23 cellular contexts compared by ENCODE assay signal in the genomic region with DNA sequence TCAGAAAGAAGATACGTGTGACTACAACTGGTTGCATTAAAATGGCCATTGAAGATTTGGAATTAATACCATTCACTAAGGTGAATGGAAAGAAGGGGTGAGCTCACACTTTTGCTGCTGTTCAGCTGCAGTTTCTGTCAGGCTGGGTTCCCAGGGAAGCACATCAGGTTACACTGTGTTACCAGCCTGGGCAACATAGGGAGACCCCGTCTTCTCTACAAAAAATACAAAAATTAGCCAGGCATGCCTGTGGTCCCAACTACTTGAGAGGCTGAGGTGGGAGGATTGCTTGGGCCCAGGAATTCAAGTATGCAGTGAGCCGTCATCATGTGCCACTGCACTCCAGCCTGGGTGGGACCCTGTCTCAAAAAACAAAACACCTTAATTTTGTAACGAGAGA. TPM values are rescaled to one million over a fixed set of nuclear protein-coding genes. Genes with fewer than 3 reads are reported as not detected.
DNase-seq lines count a peak whose midpoint lies in the region; ATAC-seq, FAIRE-seq and TF ChIP-seq lines count a peak whose summit lies in the region.
"Had no signal": no experiment of that assay in that cellular context is flagged by ENCODE, and none has a peak within 500 bp of the region (broad histone marks: within the 10 kb centered on the region; RNA-seq: fewer than 3 reads in every experiment).

No MANE protein-coding gene starts in this region.

- BruUV-seq in GM12878 (replicated peaks; lab: Mats Ljungman, UMichigan) = no TSS peak

- TF ChIP-seq EP300 in GM12878 (IDR thresholded peaks at IDR 0.05; ENCODE audit: borderline replicate concordance in 1 of 2, control insufficient read depth in 1 of 2, low read depth in 2 of 2, low read length in 2 of 2) = no peak

- no peak for TF ChIP-seq CTCF in HEK293 (tag by site-specific recombination; IDR thresholded peaks at IDR 0.05)
- no peak for TF ChIP-seq CTCF in GM12878 (IDR thresholded peaks at IDR 0.05 in 2 of 3, conservative IDR thresholded peaks at IDR 0.05 in 1 of 3; ENCODE audit: control insufficient read depth in 2 of 3, extremely low read depth in 1 of 3, insufficient read depth in 1 of 3, low read depth in 3 of 3, low read length in 3 of 3)
- no peak for TF ChIP-seq CTCF in osteoblast (IDR thresholded peaks at IDR 0.05; ENCODE audit: extremely low read depth, low read depth, low read length)

- no peaks in the 10 kb centered on the region for H3K9me3 Mint-ChIP-seq in activated T-cell treated with anti-CD3 and anti-CD28 coated beads, Interleukin-2, amount 50 U/mL, for 72 hours
- no peaks in the 10 kb centered on the region for H3K9me3 Mint-ChIP-seq in activated T-cell treated with anti-CD3 and anti-CD28 coated beads, Interleukin-2, amount 50 U/mL, for 4 hours
- H3K9me3 Mint-ChIP-seq: CD8-positive, alpha-beta memory T cell; H9 had no signal

- no peaks in the 10 kb centered on the region for H3K4me1 ChIP-seq in HEK293 (ENCODE audit: control insufficient read depth, insufficient read depth, low read length)
- peaks cover 8% of the 10 kb centered on the region for H3K4me1 ChIP-seq in GM12878 (ENCODE audit: control insufficient read depth, insufficient read depth, low read length)
- peaks cover 15% of the 10 kb centered on the region for H3K4me1 ChIP-seq in osteoblast (ENCODE audit: insufficient read depth, low read length)
- H3K4me1 ChIP-seq: BLaER1 treated with 17β-estradiol and CSF1 and Interleukin-3, amounts not matched to agents 10 nM and 100 nM had no signal

- no peak overlapping the region for H3K4me3 Mint-ChIP-seq in activated T-cell treated with anti-CD3 and anti-CD28 coated beads, Interleukin-2, amount 50 U/mL, for 72 hours
- no peak overlapping the region for H3K4me3 Mint-ChIP-seq in activated T-cell treated with anti-CD3 and anti-CD28 coated beads, Interleukin-2, amount 50 U/mL, for 4 hours
- H3K4me3 Mint-ChIP-seq: CD8-positive, alpha-beta memory T cell; H9 had no signal

- TF ChIP-seq RAD21 in GM12878 (IDR thresholded peaks at IDR 0.05; ENCODE audit: insufficient read depth, low read depth, low read length) = no peak

- FAIRE-seq in GM12878 (lab: Jason Lieb, UNC) = no peak

- H3K4me2 ChIP-seq in GM12878 (ENCODE audit: control insufficient read depth, insufficient read depth) (0 out of 2 replicates have a peak overlapping the region, but pooled peaks have one; percentile 0), osteoblast (ENCODE audit: insufficient read depth, low read length) (no peak overlapping the region)
- H3K4me2 ChIP-seq: BLaER1 treated with 17β-estradiol and CSF1 and Interleukin-3, amounts not matched to agents 10 nM and 100 nM had no signal

- WGBS in GM12878 (ENCODE audit: insufficient coverage, insufficient replicate concordance, low lambda C conversion rate, missing lambda C conversion rate) = 47% methylated on average over 4 of the region's 4 CpGs

- no peaks in the 10 kb centered on the region for H3K27me3 Mint-ChIP-seq in activated T-cell treated with anti-CD3 and anti-CD28 coated beads, Interleukin-2, amount 50 U/mL, for 72 hours (ENCODE audit: low read depth)
- no peaks in the 10 kb centered on the region for H3K27me3 Mint-ChIP-seq in activated T-cell treated with anti-CD3 and anti-CD28 coated beads, Interleukin-2, amount 50 U/mL, for 4 hours (ENCODE audit: low read depth)
- H3K27me3 Mint-ChIP-seq: CD8-positive, alpha-beta memory T cell had no signal

- RAD21 ChIA-PET in GM12878 (lab: Charles Lee; ENCODE audit: unreplicated experiment) = interaction anchor here (1.9 kb wide), 1 partner anchor 114 kb away, joined by 4 read pairs; no protein-coding TSS in a partner anchor

- H3K4me3 ChIP-seq in HEK293 (ENCODE audit: low read depth, low read length) (no peak overlapping the region), GM12878 (no peak overlapping the region), osteoblast (ENCODE audit: insufficient read depth, low read length) (no peak overlapping the region)
- H3K4me3 ChIP-seq: BLaER1 treated with 17β-estradiol and CSF1 and Interleukin-3, amounts not matched to agents 10 nM and 100 nM; GM23248; SJSA1 had no signal

- H3K36me3 ChIP-seq in HEK293 (ENCODE audit: control insufficient read depth in 2 of 2, insufficient read depth in 1 of 2, low read length in 2 of 2) (peaks cover 98 to 100% of the 10 kb centered on the region in 2 experiments), GM12878 (ENCODE audit: control insufficient read depth in 2 of 2, insufficient read depth in 2 of 2, low read length in 1 of 2) (peaks cover 15 to 73% of the 10 kb centered on the region in 2 experiments), osteoblast (ENCODE audit: insufficient read depth, low read length) (peaks cover 94% of the 10 kb centered on the region)

- TF ChIP-seq POLR2A in GM12878 (IDR thresholded peaks at IDR 0.05; ENCODE audit: low read depth, low read length) = no peak

- CTCF ChIA-PET in HEK293 (lab: Yijun Ruan, JAX) (interaction anchor here (2.2 kb wide), 1 partner anchor 114 kb away, joined by 8 read pairs; no protein-coding TSS in a partner anchor), GM12878 (lab: Yijun Ruan, JAX) (interaction anchor here (1.0 kb wide), 2 partner anchors 9 to 12 kb away, joined by 3 read pairs; no protein-coding TSS in a partner anchor)

- peaks cover 18% of the 10 kb centered on the region for H3K4me1 Mint-ChIP-seq in activated T-cell treated with anti-CD3 and anti-CD28 coated beads, Interleukin-2, amount 50 U/mL, for 72 hours (ENCODE audit: low read depth)
- peaks cover 13% of the 10 kb centered on the region for H3K4me1 Mint-ChIP-seq in activated T-cell treated with anti-CD3 and anti-CD28 coated beads, Interleukin-2, amount 50 U/mL, for 4 hours (ENCODE audit: low read depth)
- H3K4me1 Mint-ChIP-seq: H9 had no signal

- H3K79me2 ChIP-seq in GM12878 (ENCODE audit: control insufficient read depth, insufficient read depth, low read length) = peaks cover 29% of the 10 kb centered on the region
- H3K79me2 ChIP-seq in osteoblast (ENCODE audit: insufficient read depth, low read length) = peaks cover 81% of the 10 kb centered on the region

- H3K9ac ChIP-seq in GM12878 (ENCODE audit: control insufficient read depth, insufficient read depth, low read length) = no peak overlapping the region
- H3K9ac ChIP-seq: GM23248 had no signal

- no peak for DNase-seq in activated T-cell treated with anti-CD3 and anti-CD28 coated beads, Interleukin-2, amount 50 U/mL, for 72 hours
- no peak for DNase-seq in activated T-cell treated with anti-CD3 and anti-CD28 coated beads, Interleukin-2, amount 50 U/mL, for 4 hours
- DNase-seq in GM12878 (ENCODE audit: low read depth, low spot score) (no peak), osteoblast (ENCODE audit: insufficient read length, low spot score, missing footprints) (no peak), NCI-H1048 (lab: John Stamatoyannopoulos, UW) (no peak), NCI-H2081 (lab: John Stamatoyannopoulos, UW) (no peak)
- DNase-seq in stimulated activated CD4-positive, alpha-beta T cell treated with anti-CD3 and anti-CD28 coated beads, Interleukin-2, amount 100 ng/mL, for 24 hours = no peak
- DNase-seq: 8988T; Calu3; CD8-positive, alpha-beta memory T cell; DMS153; GDM1; GM23248; H9; Karpas-422; MV-4-11; NCI-H1694; NCI-H446; NCI-H526 had no signal

- peaks cover 7 to 74% of the 10 kb centered on the region in 2 donors for H3K36me3 Mint-ChIP-seq in activated T-cell treated with anti-CD3 and anti-CD28 coated beads, Interleukin-2, amount 50 U/mL, for 72 hours (ENCODE audit: insufficient read depth in 2 of 2)
- H3K36me3 Mint-ChIP-seq in activated T-cell treated with anti-CD3 and anti-CD28 coated beads, Interleukin-2, amount 50 U/mL, for 4 hours (ENCODE audit: insufficient read depth) = peaks cover 41% of the 10 kb centered on the region

- in situ Hi-C loops in GM12878 (cut with MboI) = no loop called here

- H3K27me3 ChIP-seq in GM12878 (replicated peaks in 1 of 2; ENCODE audit: control insufficient read depth in 2 of 2, insufficient read depth in 2 of 2, low read length in 1 of 2) (no peaks in the 10 kb centered on the region), osteoblast (ENCODE audit: insufficient read depth, low read length) (no peaks in the 10 kb centered on the region)
- H3K27me3 ChIP-seq: BLaER1 treated with 17β-estradiol and CSF1 and Interleukin-3, amounts not matched to agents 10 nM and 100 nM; SJSA1 had no signal

- POLR2A ChIA-PET in HEK293 (lab: Yijun Ruan, JAX) = interaction anchor here (1.0 kb wide), 1 partner anchor 11 kb away, joined by 5 read pairs; no protein-coding TSS in a partner anchor
- POLR2A ChIA-PET in GM12878 (lab: Charles Lee) = interaction anchor here (5.2 kb wide), 1 partner anchor 12 kb away, joined by 40 read pairs; a partner anchor contains a TSS

- SMC1A ChIA-PET in GM12878 (lab: Charles Lee; ENCODE audit: uncharacterized antibody, unreplicated experiment) = interaction anchor here (1.5 to 6.7 kb wide), 2 partner anchors 14 to 113 kb away, joined by 3 to 39 read pairs; a partner anchor contains a TSS

- peak overlapping the region; percentile 24 for H3K27ac Mint-ChIP-seq in activated T-cell treated with anti-CD3 and anti-CD28 coated beads, Interleukin-2, amount 50 U/mL, for 72 hours
- H3K27ac Mint-ChIP-seq: H9 had no signal

- intact Hi-C loops in GM12878 (cut with micrococcal nuclease; ENCODE audit: unreplicated experiment) = no loop called here

- no peaks in the 10 kb centered on the region for H4K20me1 ChIP-seq in GM12878 (ENCODE audit: control insufficient read depth, insufficient read depth)
- peaks cover 58% of the 10 kb centered on the region for H4K20me1 ChIP-seq in osteoblast (ENCODE audit: insufficient read depth, low read length)

- H3K9me3 ChIP-seq in HEK293 (ENCODE audit: control insufficient read depth, insufficient read depth, low read depth, low read length) = no peaks in the 10 kb centered on the region
- no peaks in the 10 kb centered on the region for H3K9me3 ChIP-seq in GM12878 (replicated peaks; ENCODE audit: control insufficient read depth, insufficient read depth, low read length)
- no peaks in the 10 kb centered on the region for H3K9me3 ChIP-seq in osteoblast (ENCODE audit: low read depth, low read length)
- H3K9me3 ChIP-seq: BLaER1 treated with 17β-estradiol and CSF1 and Interleukin-3, amounts not matched to agents 10 nM and 100 nM; SJSA1 had no signal

- H3K27ac ChIP-seq in HEK293 (ENCODE audit: extremely low read depth, low read depth, low read length) (no peak overlapping the region), GM12878 (ENCODE audit: control insufficient read depth, insufficient read depth) (no peak overlapping the region), osteoblast (ENCODE audit: low read depth, low read length) (peak overlapping the region; percentile 33)
- H3K27ac ChIP-seq: BLaER1 treated with 17β-estradiol and CSF1 and Interleukin-3, amounts not matched to agents 10 nM and 100 nM; GM23248; SJSA1 had no signal

- ATAC-seq in activated T-cell treated with anti-CD3 and anti-CD28 coated beads, Interleukin-2, amount 50 U/mL, for 72 hours (replicated peaks in 1 of 2) = peak in 1 of 2 donors; percentile 26
- ATAC-seq in activated T-cell treated with anti-CD3 and anti-CD28 coated beads, Interleukin-2, amount 50 U/mL, for 4 hours = no peak
- peak; percentile 19 for ATAC-seq in GM12878
- ATAC-seq: Right ventricle myocardium inferior had no signal

- no peak overlapping the region for H2AFZ ChIP-seq in GM12878 (ENCODE audit: control insufficient read depth, low read depth, low read length)
- H2AFZ ChIP-seq in osteoblast (ENCODE audit: low read length) = no peak overlapping the region
- H2AFZ ChIP-seq: GM23248 had no signal

RNA-seq across cellular contexts. Expression of a gene that starts 12.9 kb away (rescaled TPM):
- total RNA-seq in activated T-cell treated with anti-CD3 and anti-CD28 coated beads, Interleukin-2, amount 50 U/mL, for 72 hours = 10 to 100 TPM; 50.7 to 53.9 TPM
- total RNA-seq in activated T-cell treated with anti-CD3 and anti-CD28 coated beads, Interleukin-2, amount 50 U/mL, for 4 hours = 10 to 100 TPM; 27.2 to 33.5 (median 29.7) TPM
- total RNA-seq in GM12878 (2013; cell fraction: nucleolus; rRNA removed) = 92.1 and 101 TPM in 2 replicates
- 23.6 and 25.1 TPM in 2 replicates for total RNA-seq in GM12878 (2014; rRNA removed)
- total RNA-seq in GM12878 (2014; rRNA removed; fragmentation: Illumina TruSeq; extraction: Trizol) = 28.9 and 30.3 TPM in 2 replicates
- total RNA-seq in GM12878 (2021) = 20.6 and 22.2 TPM in 2 replicates
- polyA plus RNA-seq in GM12878 (2011; ENCODE audit: low read depth) = 10.1 TPM
- 26.2 and 36.2 TPM in 2 replicates for polyA plus RNA-seq in GM12878 (2011; rRNA removed)
- 19.7 and 20.7 TPM in 2 replicates for polyA plus RNA-seq in GM12878 (2011; cell fraction: cytosol; rRNA removed)
- polyA plus RNA-seq in GM12878 (2011; cell fraction: nucleus; rRNA removed) = 37.9 and 38.8 TPM in 2 replicates
- polyA plus RNA-seq in GM12878 (2012) = 15.6 and 19.7 TPM in 2 replicates
- polyA plus RNA-seq in GM12878 (2014; fragmentation: Illumina TruSeq; extraction: Trizol) = 34.8 and 46.5 TPM in 2 replicates
- 1 to 10 TPM; 8.8 to 9.4 TPM for polyA plus RNA-seq in GM12878 (2014; fragmentation: Nextera tagmentation; extraction: Ambion mirVana)
- 21.1 and 21.8 TPM in 2 replicates for polyA plus RNA-seq in GM12878 (2014; rRNA removed)
- polyA plus RNA-seq in GM12878 (2016; fragmentation: Nextera tagmentation; extraction: Ambion mirVana) = 10 to 100 TPM; 16.9 to 18.7 TPM
- polyA minus RNA-seq in GM12878 (2011; rRNA and poly(A)+ RNA removed) = 17.3 and 20.3 TPM in 2 replicates
- polyA minus RNA-seq in GM12878 (2011; cell fraction: cytosol; rRNA and poly(A)+ RNA removed) = 7.4 and 8.8 TPM in 2 replicates
- polyA minus RNA-seq in GM12878 (2011; cell fraction: nucleus; rRNA and poly(A)+ RNA removed) = 10.2 and 13.4 TPM in 2 replicates
- total RNA-seq in osteoblast = 18.9 and 22.8 TPM in 2 replicates

RNA-seq across cellular contexts. Expression of a gene that starts 13.1 kb away (rescaled TPM):
- 100 to 1,000 TPM in 1 of 2 donors, 10 to 100 TPM in 1; 98.0 to 108 TPM for total RNA-seq in activated T-cell treated with anti-CD3 and anti-CD28 coated beads, Interleukin-2, amount 50 U/mL, for 72 hours
- total RNA-seq in activated T-cell treated with anti-CD3 and anti-CD28 coated beads, Interleukin-2, amount 50 U/mL, for 4 hours = 10 to 100 TPM; 84.7 to 97.3 (median 90.7) TPM
- 286 and 330 TPM in 2 replicates for total RNA-seq in GM12878 (2013; cell fraction: nucleolus; rRNA removed)
- total RNA-seq in GM12878 (2014; rRNA removed) (53.1 and 58.6 TPM in 2 replicates), GM12878 (2014; rRNA removed; fragmentation: Illumina TruSeq; extraction: Trizol) (111 and 114 TPM in 2 replicates), GM12878 (2021) (50.3 and 58.4 TPM in 2 replicates), osteoblast (41.8 and 43.1 TPM in 2 replicates)
- 48.7 TPM for polyA plus RNA-seq in GM12878 (2011; ENCODE audit: low read depth)
- polyA plus RNA-seq in GM12878 (2011; rRNA removed) (78.4 and 117 TPM in 2 replicates), GM12878 (2014; fragmentation: Illumina TruSeq; extraction: Trizol) (112 and 155 TPM in 2 replicates), GM12878 (2014; fragmentation: Nextera tagmentation; extraction: Ambion mirVana) (10 to 100 TPM; 49.8 to 52.3 TPM), GM12878 (2014; rRNA removed) (56.5 and 63.2 TPM in 2 replicates), GM12878 (2016; fragmentation: Nextera tagmentation; extraction: Ambion mirVana) (10 to 100 TPM; 56.2 to 62.7 TPM)
- polyA plus RNA-seq in GM12878 (2011; cell fraction: cytosol; rRNA removed) = 19.2 and 20.0 TPM in 2 replicates
- polyA plus RNA-seq in GM12878 (2011; cell fraction: nucleus; rRNA removed) = 101 and 108 TPM in 2 replicates
- polyA plus RNA-seq in GM12878 (2012) = 62.0 and 71.1 TPM in 2 replicates
- polyA minus RNA-seq in GM12878 (2011; rRNA and poly(A)+ RNA removed) = 25.2 and 30.7 TPM in 2 replicates
- 11.7 and 14.7 TPM in 2 replicates for polyA minus RNA-seq in GM12878 (2011; cell fraction: cytosol; rRNA and poly(A)+ RNA removed)
- polyA minus RNA-seq in GM12878 (2011; cell fraction: nucleus; rRNA and poly(A)+ RNA removed) = 40.9 and 71.0 TPM in 2 replicates

RNA-seq across cellular contexts. Expression of a gene that starts 13.4 kb away (rescaled TPM):
- 100 to 1,000 TPM; 154 to 186 TPM for total RNA-seq in activated T-cell treated with anti-CD3 and anti-CD28 coated beads, Interleukin-2, amount 50 U/mL, for 72 hours
- 10 to 100 TPM; 54.7 to 62.7 (median 57.8) TPM for total RNA-seq in activated T-cell treated with anti-CD3 and anti-CD28 coated beads, Interleukin-2, amount 50 U/mL, for 4 hours
- 424 and 439 TPM in 2 replicates for total RNA-seq in GM12878 (2013; cell fraction: nucleolus; rRNA removed)
- 91.4 and 102 TPM in 2 replicates for total RNA-seq in GM12878 (2014; rRNA removed)
- total RNA-seq in GM12878 (2014; rRNA removed; fragmentation: Illumina TruSeq; extraction: Trizol) = 118 and 120 TPM in 2 replicates
- total RNA-seq in GM12878 (2021) = 63.0 and 68.3 TPM in 2 replicates
- 27.9 TPM for polyA plus RNA-seq in GM12878 (2011; ENCODE audit: low read depth)
- 88.6 and 112 TPM in 2 replicates for polyA plus RNA-seq in GM12878 (2011; rRNA removed)
- polyA plus RNA-seq in GM12878 (2011; cell fraction: cytosol; rRNA removed) = 41.4 and 51.7 TPM in 2 replicates
- 199 and 216 TPM in 2 replicates for polyA plus RNA-seq in GM12878 (2011; cell fraction: nucleus; rRNA removed)
- 43.3 and 48.1 TPM in 2 replicates for polyA plus RNA-seq in GM12878 (2012)
- 84.2 and 111 TPM in 2 replicates for polyA plus RNA-seq in GM12878 (2014; fragmentation: Illumina TruSeq; extraction: Trizol)
- 10 to 100 TPM; 37.2 to 38.3 TPM for polyA plus RNA-seq in GM12878 (2014; fragmentation: Nextera tagmentation; extraction: Ambion mirVana)
- polyA plus RNA-seq in GM12878 (2014; rRNA removed) = 80.2 and 95.0 TPM in 2 replicates
- polyA plus RNA-seq in GM12878 (2016; fragmentation: Nextera tagmentation; extraction: Ambion mirVana) = 10 to 100 TPM; 52.9 to 64.8 TPM
- 92.1 and 101 TPM in 2 replicates for polyA minus RNA-seq in GM12878 (2011; rRNA and poly(A)+ RNA removed)
- polyA minus RNA-seq in GM12878 (2011; cell fraction: cytosol; rRNA and poly(A)+ RNA removed) = 27.3 and 41.9 TPM in 2 replicates
- 88.3 and 135 TPM in 2 replicates for polyA minus RNA-seq in GM12878 (2011; cell fraction: nucleus; rRNA and poly(A)+ RNA removed)
- total RNA-seq in osteoblast = 12.3 and 14.7 TPM in 2 replicates
